ENCODE assay signal across 9 cellular contexts in the genomic region with DNA sequence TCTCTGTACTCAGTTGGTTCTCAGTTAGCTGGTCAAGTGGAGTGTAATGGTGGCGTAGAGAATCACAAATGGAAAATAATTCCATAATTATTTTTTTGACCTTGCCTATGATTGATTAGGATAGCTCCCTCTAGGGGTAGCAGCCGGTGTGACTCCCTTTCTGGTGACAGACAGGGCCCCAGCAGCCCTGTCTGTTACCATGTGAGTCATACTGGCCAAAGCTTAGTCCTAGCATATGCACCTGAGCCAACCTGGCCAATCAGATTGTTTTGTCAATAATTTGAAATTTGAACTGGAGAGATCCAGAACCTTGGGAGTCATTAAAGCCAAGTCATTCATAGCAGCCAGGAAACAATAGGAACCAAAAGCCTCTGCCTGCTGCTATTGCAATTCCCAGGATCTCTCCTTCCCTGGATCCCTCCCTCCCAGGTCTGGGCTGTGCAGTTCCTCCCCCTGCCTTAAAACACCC.
DNase-seq lines count a peak whose midpoint lies in the region; ATAC-seq and TF ChIP-seq lines count a peak whose summit lies in the region.
"Had no signal": no experiment of that assay in that cellular context is flagged by ENCODE, and none has a peak within 500 bp of the region (broad histone marks: within the 10 kb centered on the region; RNA-seq: fewer than 3 reads in every experiment).

No MANE protein-coding gene starts in this region.

- peak; percentile 79 for TF ChIP-seq CTCF in GM13976 (IDR thresholded peaks at IDR 0.05; ENCODE audit: borderline replicate concordance, control extremely low read depth, extremely low read depth, insufficient read depth, missing control alignments)

- H3K36me3 ChIP-seq in effector memory CD4-positive, alpha-beta T cell (ENCODE audit: control insufficient read depth, insufficient read depth, low read length) = peaks cover 10% of the 10 kb centered on the region

- H3K4me1 ChIP-seq in effector memory CD4-positive, alpha-beta T cell (ENCODE audit: control insufficient read depth, insufficient read depth, low read length, poor library complexity, severe bottlenecking) = peaks cover 15% of the 10 kb centered on the region

- H3K9me3 ChIP-seq in effector memory CD4-positive, alpha-beta T cell (ENCODE audit: control insufficient read depth, low read length) = no peaks in the 10 kb centered on the region

- DNase-seq in GM13976 (ENCODE audit: low spot score) = peak; percentile 89
- DNase-seq in HS-5 (ENCODE audit: low read depth) = peak; percentile 69
- DNase-seq in NOMO-1 treated with DMSO at 0.1 percent for 48 hours (lab: John Stamatoyannopoulos, UW; ENCODE audit: unreplicated experiment) = peak; percentile 65
- peak; percentile 44 to 50 for DNase-seq in activated CD8-positive, alpha-beta memory T cell treated with anti-CD3 and anti-CD28 coated beads for 4 hours (ENCODE audit: low read depth in 2 of 2)
- peak; percentile 48 to 61 (median 60) for DNase-seq in effector memory CD4-positive, alpha-beta T cell
- DNase-seq in midbrain (lab: John Stamatoyannopoulos, UW) = peak; percentile 54
- peak; percentile 33 to 48 for DNase-seq in stimulated activated CD8-positive, alpha-beta memory T cell treated with anti-CD3 and anti-CD28 coated beads, Interleukin-4, amount 100 ng/mL, for 1 hour (ENCODE audit: low read depth in 2 of 2, low spot score in 1 of 2)

- ATAC-seq in HG02623 (IDR thresholded peaks at IDR 0.05; ENCODE audit: unreplicated experiment) = no peak

- in situ Hi-C loops in GM13976 (cut with MboI; ENCODE audit: low sequenced_read_pairs, unreplicated experiment) = no loop called here

- no peaks in the 10 kb centered on the region for H3K27me3 ChIP-seq in effector memory CD4-positive, alpha-beta T cell (replicated peaks; ENCODE audit: control insufficient read depth, insufficient read depth, low read length, poor library complexity, severe bottlenecking)

- no peak overlapping the region for H3K4me3 ChIP-seq in effector memory CD4-positive, alpha-beta T cell (ENCODE audit: insufficient read depth, low read depth, low read length, poor library complexity, severe bottlenecking)
- H3K4me3 ChIP-seq: skin epidermis had no signal

- H3K27ac ChIP-seq in effector memory CD4-positive, alpha-beta T cell (ENCODE audit: insufficient read depth, low read length, poor library complexity, severe bottlenecking) = no peak overlapping the region
